ENCODE assay signal across 1 cellular context in genomic region chr13:97234236-97234635, GRCh38.
TF ChIP-seq lines count a peak whose summit lies in the region.

No MANE protein-coding gene starts in this region.

TF ChIP-seq in HepG2, 621 proteins besides CTCF, POLR2A, EP300 and RAD21 (continues in another document):
- TF ChIP-seq POGZ (CRISPR knock-in tag; IDR thresholded peaks at IDR 0.05) (peak; percentile 35; the same call in 1 of the 2 replicates), HNF4A (CRISPR knock-in tag; IDR thresholded peaks at IDR 0.05) (peak; percentile 86), SAP130 (CRISPR knock-in tag; IDR thresholded peaks at IDR 0.05; ENCODE audit: low read depth) (peak; percentile 29; the same call in 1 of the 2 replicates), TOPORS (CRISPR knock-in tag; IDR thresholded peaks at IDR 0.05) (no peak), ZNF317 (CRISPR knock-in tag; IDR thresholded peaks at IDR 0.05) (peak; percentile 83), HDAC1 (CRISPR knock-in tag; IDR thresholded peaks at IDR 0.05) (peak; percentile 54; the same call in 1 of the 2 replicates), MED1 (CRISPR knock-in tag; IDR thresholded peaks at IDR 0.05) (peak; percentile 50; the same call in 1 of the 2 replicates), SOX13 (IDR thresholded peaks at IDR 0.05) (no peak), SOX13 (CRISPR knock-in tag; conservative IDR thresholded peaks at IDR 0.05 in 1 of 2, IDR thresholded peaks at IDR 0.05 in 1 of 2) (0 out of 4 replicates have a peak, but pooled peaks of 1 of the 2 experiments have one; percentile 12), ZMYM3 (CRISPR knock-in tag; IDR thresholded peaks at IDR 0.05) (peak; percentile 73), ARID4A (CRISPR knock-in tag; IDR thresholded peaks at IDR 0.05; ENCODE audit: borderline replicate concordance) (peak; percentile 25; the same call in 1 of the 2 replicates), KDM4B (CRISPR knock-in tag; IDR thresholded peaks at IDR 0.05) (no peak), HNF1A (IDR thresholded peaks at IDR 0.05; ENCODE audit: low read depth) (no peak), HNF1A (CRISPR knock-in tag; IDR thresholded peaks at IDR 0.05; ENCODE audit: borderline replicate concordance) (0 out of 2 replicates have a peak, but pooled peaks have one; percentile 16), JUNB (CRISPR knock-in tag; IDR thresholded peaks at IDR 0.05; ENCODE audit: borderline replicate concordance) (0 out of 2 replicates have a peak, but pooled peaks have one; percentile 20), ZNF251 (CRISPR knock-in tag; IDR thresholded peaks at IDR 0.05) (no peak), BORCS8-MEF2B (CRISPR knock-in tag; IDR thresholded peaks at IDR 0.05) (no peak), HMG20A (CRISPR knock-in tag; IDR thresholded peaks at IDR 0.05; ENCODE audit: borderline replicate concordance) (no peak), ZNF652 (CRISPR knock-in tag; IDR thresholded peaks at IDR 0.05; ENCODE audit: borderline replicate concordance, low read depth) (0 out of 2 replicates have a peak, but pooled peaks have one; percentile 17), ZNF629 (CRISPR knock-in tag; conservative IDR thresholded peaks at IDR 0.05) (peak; percentile 96), MAFG (CRISPR knock-in tag; IDR thresholded peaks at IDR 0.05) (no peak), ZNF547 (CRISPR knock-in tag; IDR thresholded peaks at IDR 0.05) (no peak), HNF4G (IDR thresholded peaks at IDR 0.05; ENCODE audit: borderline replicate concordance, low read depth, low read length) (peak; percentile 36; the same call in 1 of the 2 replicates), HNF4G (CRISPR knock-in tag; IDR thresholded peaks at IDR 0.05; ENCODE audit: borderline replicate concordance, low read depth) (0 out of 2 replicates have a peak, but pooled peaks have one; percentile 52), KDM1A (CRISPR knock-in tag; IDR thresholded peaks at IDR 0.05) (peak; percentile 50; the same call in 1 of the 2 replicates), ZNF24 (IDR thresholded peaks at IDR 0.05) (no peak), ATF7 (IDR thresholded peaks at IDR 0.05) (no peak), ATF7 (CRISPR knock-in tag; IDR thresholded peaks at IDR 0.05) (no peak), RARA (CRISPR knock-in tag; IDR thresholded peaks at IDR 0.05) (no peak), ZMYM4 (CRISPR knock-in tag; IDR thresholded peaks at IDR 0.05) (peak; percentile 37; the same call in 1 of the 2 replicates)
- TF ChIP-seq, protein P1, sequence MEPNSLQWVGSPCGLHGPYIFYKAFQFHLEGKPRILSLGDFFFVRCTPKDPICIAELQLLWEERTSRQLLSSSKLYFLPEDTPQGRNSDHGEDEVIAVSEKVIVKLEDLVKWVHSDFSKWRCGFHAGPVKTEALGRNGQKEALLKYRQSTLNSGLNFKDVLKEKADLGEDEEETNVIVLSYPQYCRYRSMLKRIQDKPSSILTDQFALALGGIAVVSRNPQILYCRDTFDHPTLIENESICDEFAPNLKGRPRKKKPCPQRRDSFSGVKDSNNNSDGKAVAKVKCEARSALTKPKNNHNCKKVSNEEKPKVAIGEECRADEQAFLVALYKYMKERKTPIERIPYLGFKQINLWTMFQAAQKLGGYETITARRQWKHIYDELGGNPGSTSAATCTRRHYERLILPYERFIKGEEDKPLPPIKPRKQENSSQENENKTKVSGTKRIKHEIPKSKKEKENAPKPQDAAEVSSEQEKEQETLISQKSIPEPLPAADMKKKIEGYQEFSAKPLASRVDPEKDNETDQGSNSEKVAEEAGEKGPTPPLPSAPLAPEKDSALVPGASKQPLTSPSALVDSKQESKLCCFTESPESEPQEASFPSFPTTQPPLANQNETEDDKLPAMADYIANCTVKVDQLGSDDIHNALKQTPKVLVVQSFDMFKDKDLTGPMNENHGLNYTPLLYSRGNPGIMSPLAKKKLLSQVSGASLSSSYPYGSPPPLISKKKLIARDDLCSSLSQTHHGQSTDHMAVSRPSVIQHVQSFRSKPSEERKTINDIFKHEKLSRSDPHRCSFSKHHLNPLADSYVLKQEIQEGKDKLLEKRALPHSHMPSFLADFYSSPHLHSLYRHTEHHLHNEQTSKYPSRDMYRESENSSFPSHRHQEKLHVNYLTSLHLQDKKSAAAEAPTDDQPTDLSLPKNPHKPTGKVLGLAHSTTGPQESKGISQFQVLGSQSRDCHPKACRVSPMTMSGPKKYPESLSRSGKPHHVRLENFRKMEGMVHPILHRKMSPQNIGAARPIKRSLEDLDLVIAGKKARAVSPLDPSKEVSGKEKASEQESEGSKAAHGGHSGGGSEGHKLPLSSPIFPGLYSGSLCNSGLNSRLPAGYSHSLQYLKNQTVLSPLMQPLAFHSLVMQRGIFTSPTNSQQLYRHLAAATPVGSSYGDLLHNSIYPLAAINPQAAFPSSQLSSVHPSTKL (CRISPR knock-in tag; IDR thresholded peaks at IDR 0.05): peak; percentile 33
- TF ChIP-seq, protein P2, sequence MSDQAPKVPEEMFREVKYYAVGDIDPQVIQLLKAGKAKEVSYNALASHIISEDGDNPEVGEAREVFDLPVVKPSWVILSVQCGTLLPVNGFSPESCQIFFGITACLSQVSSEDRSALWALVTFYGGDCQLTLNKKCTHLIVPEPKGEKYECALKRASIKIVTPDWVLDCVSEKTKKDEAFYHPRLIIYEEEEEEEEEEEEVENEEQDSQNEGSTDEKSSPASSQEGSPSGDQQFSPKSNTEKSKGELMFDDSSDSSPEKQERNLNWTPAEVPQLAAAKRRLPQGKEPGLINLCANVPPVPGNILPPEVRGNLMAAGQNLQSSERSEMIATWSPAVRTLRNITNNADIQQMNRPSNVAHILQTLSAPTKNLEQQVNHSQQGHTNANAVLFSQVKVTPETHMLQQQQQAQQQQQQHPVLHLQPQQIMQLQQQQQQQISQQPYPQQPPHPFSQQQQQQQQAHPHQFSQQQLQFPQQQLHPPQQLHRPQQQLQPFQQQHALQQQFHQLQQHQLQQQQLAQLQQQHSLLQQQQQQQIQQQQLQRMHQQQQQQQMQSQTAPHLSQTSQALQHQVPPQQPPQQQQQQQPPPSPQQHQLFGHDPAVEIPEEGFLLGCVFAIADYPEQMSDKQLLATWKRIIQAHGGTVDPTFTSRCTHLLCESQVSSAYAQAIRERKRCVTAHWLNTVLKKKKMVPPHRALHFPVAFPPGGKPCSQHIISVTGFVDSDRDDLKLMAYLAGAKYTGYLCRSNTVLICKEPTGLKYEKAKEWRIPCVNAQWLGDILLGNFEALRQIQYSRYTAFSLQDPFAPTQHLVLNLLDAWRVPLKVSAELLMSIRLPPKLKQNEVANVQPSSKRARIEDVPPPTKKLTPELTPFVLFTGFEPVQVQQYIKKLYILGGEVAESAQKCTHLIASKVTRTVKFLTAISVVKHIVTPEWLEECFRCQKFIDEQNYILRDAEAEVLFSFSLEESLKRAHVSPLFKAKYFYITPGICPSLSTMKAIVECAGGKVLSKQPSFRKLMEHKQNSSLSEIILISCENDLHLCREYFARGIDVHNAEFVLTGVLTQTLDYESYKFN (CRISPR knock-in tag; conservative IDR thresholded peaks at IDR 0.05): peak; percentile 44; the same call in 1 of the 2 replicates
- TF ChIP-seq, protein P3, sequence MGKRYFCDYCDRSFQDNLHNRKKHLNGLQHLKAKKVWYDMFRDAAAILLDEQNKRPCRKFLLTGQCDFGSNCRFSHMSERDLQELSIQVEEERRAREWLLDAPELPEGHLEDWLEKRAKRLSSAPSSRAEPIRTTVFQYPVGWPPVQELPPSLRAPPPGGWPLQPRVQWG (CRISPR knock-in tag; IDR thresholded peaks at IDR 0.05; ENCODE audit: borderline replicate concordance, low read depth): no peak
- TF ChIP-seq, protein P4, sequence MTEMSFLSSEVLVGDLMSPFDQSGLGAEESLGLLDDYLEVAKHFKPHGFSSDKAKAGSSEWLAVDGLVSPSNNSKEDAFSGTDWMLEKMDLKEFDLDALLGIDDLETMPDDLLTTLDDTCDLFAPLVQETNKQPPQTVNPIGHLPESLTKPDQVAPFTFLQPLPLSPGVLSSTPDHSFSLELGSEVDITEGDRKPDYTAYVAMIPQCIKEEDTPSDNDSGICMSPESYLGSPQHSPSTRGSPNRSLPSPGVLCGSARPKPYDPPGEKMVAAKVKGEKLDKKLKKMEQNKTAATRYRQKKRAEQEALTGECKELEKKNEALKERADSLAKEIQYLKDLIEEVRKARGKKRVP (CRISPR knock-in tag; IDR thresholded peaks at IDR 0.05): 0 out of 4 replicates have a peak, but pooled peaks of 1 of the 2 experiments have one; percentile 27
- TF ChIP-seq, protein P5, sequence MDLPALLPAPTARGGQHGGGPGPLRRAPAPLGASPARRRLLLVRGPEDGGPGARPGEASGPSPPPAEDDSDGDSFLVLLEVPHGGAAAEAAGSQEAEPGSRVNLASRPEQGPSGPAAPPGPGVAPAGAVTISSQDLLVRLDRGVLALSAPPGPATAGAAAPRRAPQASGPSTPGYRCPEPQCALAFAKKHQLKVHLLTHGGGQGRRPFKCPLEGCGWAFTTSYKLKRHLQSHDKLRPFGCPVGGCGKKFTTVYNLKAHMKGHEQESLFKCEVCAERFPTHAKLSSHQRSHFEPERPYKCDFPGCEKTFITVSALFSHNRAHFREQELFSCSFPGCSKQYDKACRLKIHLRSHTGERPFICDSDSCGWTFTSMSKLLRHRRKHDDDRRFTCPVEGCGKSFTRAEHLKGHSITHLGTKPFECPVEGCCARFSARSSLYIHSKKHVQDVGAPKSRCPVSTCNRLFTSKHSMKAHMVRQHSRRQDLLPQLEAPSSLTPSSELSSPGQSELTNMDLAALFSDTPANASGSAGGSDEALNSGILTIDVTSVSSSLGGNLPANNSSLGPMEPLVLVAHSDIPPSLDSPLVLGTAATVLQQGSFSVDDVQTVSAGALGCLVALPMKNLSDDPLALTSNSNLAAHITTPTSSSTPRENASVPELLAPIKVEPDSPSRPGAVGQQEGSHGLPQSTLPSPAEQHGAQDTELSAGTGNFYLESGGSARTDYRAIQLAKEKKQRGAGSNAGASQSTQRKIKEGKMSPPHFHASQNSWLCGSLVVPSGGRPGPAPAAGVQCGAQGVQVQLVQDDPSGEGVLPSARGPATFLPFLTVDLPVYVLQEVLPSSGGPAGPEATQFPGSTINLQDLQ (CRISPR knock-in tag; IDR thresholded peaks at IDR 0.05): no peak
- TF ChIP-seq, protein P6, sequence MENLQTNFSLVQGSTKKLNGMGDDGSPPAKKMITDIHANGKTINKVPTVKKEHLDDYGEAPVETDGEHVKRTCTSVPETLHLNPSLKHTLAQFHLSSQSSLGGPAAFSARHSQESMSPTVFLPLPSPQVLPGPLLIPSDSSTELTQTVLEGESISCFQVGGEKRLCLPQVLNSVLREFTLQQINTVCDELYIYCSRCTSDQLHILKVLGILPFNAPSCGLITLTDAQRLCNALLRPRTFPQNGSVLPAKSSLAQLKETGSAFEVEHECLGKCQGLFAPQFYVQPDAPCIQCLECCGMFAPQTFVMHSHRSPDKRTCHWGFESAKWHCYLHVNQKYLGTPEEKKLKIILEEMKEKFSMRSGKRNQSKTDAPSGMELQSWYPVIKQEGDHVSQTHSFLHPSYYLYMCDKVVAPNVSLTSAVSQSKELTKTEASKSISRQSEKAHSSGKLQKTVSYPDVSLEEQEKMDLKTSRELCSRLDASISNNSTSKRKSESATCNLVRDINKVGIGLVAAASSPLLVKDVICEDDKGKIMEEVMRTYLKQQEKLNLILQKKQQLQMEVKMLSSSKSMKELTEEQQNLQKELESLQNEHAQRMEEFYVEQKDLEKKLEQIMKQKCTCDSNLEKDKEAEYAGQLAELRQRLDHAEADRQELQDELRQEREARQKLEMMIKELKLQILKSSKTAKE (CRISPR knock-in tag; IDR thresholded peaks at IDR 0.05; ENCODE audit: borderline replicate concordance): 0 out of 2 replicates have a peak, but pooled peaks have one; percentile 20
